Comparison of ENCODE assay signal across 27 cellular contexts in the genomic region with DNA sequence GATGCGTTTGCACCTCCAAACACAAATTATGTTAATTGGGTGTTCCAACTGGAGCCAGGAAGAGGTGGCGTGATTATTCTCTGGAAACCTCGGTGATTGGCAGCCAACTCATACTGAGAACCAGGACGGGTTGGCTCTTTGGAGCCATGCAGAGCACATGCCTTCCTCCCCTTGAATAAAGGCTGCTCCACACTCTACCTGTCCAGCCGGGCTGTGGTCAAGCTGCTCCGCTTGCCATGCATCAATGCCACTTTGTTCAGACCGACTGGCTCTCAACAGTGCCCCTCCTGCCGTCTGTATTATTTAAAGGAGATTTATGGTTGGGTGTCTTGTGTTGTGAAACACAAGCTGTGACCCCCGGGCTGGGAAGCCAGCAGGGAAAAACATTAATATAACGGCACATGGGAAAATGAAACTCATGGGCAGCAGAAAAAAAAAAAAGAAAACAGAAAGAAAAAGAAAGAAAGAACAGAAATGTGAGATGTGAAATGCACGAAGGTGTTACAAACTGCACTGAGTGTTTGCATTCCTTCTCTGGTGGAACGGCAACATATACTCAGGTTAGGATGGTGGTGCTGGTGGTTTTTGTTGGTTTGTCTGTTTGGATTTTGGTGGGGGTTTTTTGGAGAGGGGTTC.
A peak's percentile ranks its signal among the peaks of the same experiment; 100 is the strongest.
DNase-seq lines count a peak whose midpoint lies in the region; ATAC-seq and TF ChIP-seq lines count a peak whose summit lies in the region.
"Had no signal": no experiment of that assay in that cellular context is flagged by ENCODE, and none has a peak within 500 bp of the region (broad histone marks: within the 10 kb centered on the region; RNA-seq: fewer than 3 reads in every experiment).

No MANE protein-coding gene starts in this region.

- intact Hi-C loops in Right ventricle myocardium inferior (cut with DNase I) = no loop called here

- H3K4me3 Mint-ChIP-seq in IgD-negative memory B cell = peak overlapping the region; percentile 17 to 90 (median 72)
- H3K4me3 Mint-ChIP-seq: activated naive CD8-positive, alpha-beta T cell treated with anti-CD3 and anti-CD28 coated beads, Interleukin-2, amount 10 ng/mL, durations not matched to agents 7 days and 5 days; central memory CD8-positive, alpha-beta T cell had no signal

- no peaks in the 10 kb centered on the region for H3K27me3 ChIP-seq in suprapubic skin
- no peaks in the 10 kb centered on the region for H3K27me3 ChIP-seq in effector memory CD4-positive, alpha-beta T cell (replicated peaks; ENCODE audit: control insufficient read depth, insufficient read depth, low read length, poor library complexity, severe bottlenecking)
- H3K27me3 ChIP-seq: uterus had no signal

- TF ChIP-seq CTCF in GM12864 (IDR thresholded peaks at IDR 0.05; ENCODE audit: low read depth, low read length, missing control alignments) (no peak), suprapubic skin (IDR thresholded peaks at IDR 0.05) (no peak)

- no peak overlapping the region for H3K27ac ChIP-seq in suprapubic skin
- H3K27ac ChIP-seq in effector memory CD4-positive, alpha-beta T cell (ENCODE audit: insufficient read depth, low read length, poor library complexity, severe bottlenecking) = no peak overlapping the region
- H3K27ac ChIP-seq: skin epidermis, uterus had no signal

- DNase-seq in GM12864 (ENCODE audit: low read depth) (no peak), cerebellum (ENCODE audit: low spot score) (peak; percentile 57), renal cortical epithelial cell (ENCODE audit: low read depth) (peak; percentile 10), GM03348 (ENCODE audit: low spot score) (no peak), suprapubic skin (ENCODE audit: low spot score in 2 of 2) (no peak), Right ventricle myocardium inferior (ENCODE audit: missing footprints) (no peak)
- no peak for DNase-seq in effector memory CD4-positive, alpha-beta T cell
- DNase-seq: ACHN; activated CD4-positive, alpha-beta T cell treated with anti-CD3 and anti-CD28 coated beads, Interleukin-2, amount 50 U/mL, for 48 hours; activated CD4-positive, CD25-positive, alpha-beta regulatory T cell; activated effector memory CD4-positive, alpha-beta T cell treated with anti-CD3 and anti-CD28 coated beads, Interleukin-2, amount 50 U/mL, for 16 hours; activated naive CD8-positive, alpha-beta T cell treated with anti-CD3 and anti-CD28 coated beads, Interleukin-2, amount 10 ng/mL, durations not matched to agents 7 days and 5 days; head of caudate nucleus; Kasumi-1; kidney glomerular epithelial cell; mammary epithelial cell; MV-4-11; NCI-H1694; NCI-H526 treated with DMSO at 0.1 percent for 48 hours; OCI-M1; Right ventricle myocardium superior; stimulated activated CD4-positive, alpha-beta T cell treated with anti-CD3 and anti-CD28 coated beads, Interleukin-1b, Interleukin-23, amount 100 ng/mL, for 48 hours; SW 1271; uterus had no signal

- no peaks in the 10 kb centered on the region for H3K9me3 ChIP-seq in suprapubic skin
- no peaks in the 10 kb centered on the region for H3K9me3 ChIP-seq in effector memory CD4-positive, alpha-beta T cell (ENCODE audit: control insufficient read depth, low read length)
- H3K9me3 ChIP-seq: uterus had no signal

- no peak for TF ChIP-seq EP300 in suprapubic skin (IDR thresholded peaks at IDR 0.05)

- 44% methylated on average over 12 of the region's 12 CpGs for WGBS in suprapubic skin

- TF ChIP-seq POLR2A in suprapubic skin (IDR thresholded peaks at IDR 0.05) = no peak

- H3K36me3 ChIP-seq in suprapubic skin = no peaks in the 10 kb centered on the region
- no peaks in the 10 kb centered on the region for H3K36me3 ChIP-seq in effector memory CD4-positive, alpha-beta T cell (ENCODE audit: control insufficient read depth, insufficient read depth, low read length)
- H3K36me3 ChIP-seq: uterus had no signal

- H3K9me3 Mint-ChIP-seq in IgD-negative memory B cell = no peaks in the 10 kb centered on the region
- H3K9me3 Mint-ChIP-seq: activated naive CD8-positive, alpha-beta T cell treated with anti-CD3 and anti-CD28 coated beads, Interleukin-2, amount 10 ng/mL, durations not matched to agents 7 days and 5 days; central memory CD8-positive, alpha-beta T cell had no signal

- no peaks in the 10 kb centered on the region for H3K27me3 Mint-ChIP-seq in IgD-negative memory B cell
- H3K27me3 Mint-ChIP-seq: activated naive CD8-positive, alpha-beta T cell treated with anti-CD3 and anti-CD28 coated beads, Interleukin-2, amount 10 ng/mL, durations not matched to agents 7 days and 5 days had no signal

- peak overlapping the region; percentile 3; the same call in 1 of the 2 replicates for H3K4me3 ChIP-seq in GM12864 (ENCODE audit: low read depth, low read length)
- no peak overlapping the region for H3K4me3 ChIP-seq in suprapubic skin
- no peak overlapping the region for H3K4me3 ChIP-seq in effector memory CD4-positive, alpha-beta T cell (ENCODE audit: insufficient read depth, low read depth, low read length, poor library complexity, severe bottlenecking)
- H3K4me3 ChIP-seq: skin epidermis, uterus had no signal

- peaks cover 60 to 83% (median 73%) of the 10 kb centered on the region in 3 donors for H3K4me1 Mint-ChIP-seq in IgD-negative memory B cell
- H3K4me1 Mint-ChIP-seq: activated naive CD8-positive, alpha-beta T cell treated with anti-CD3 and anti-CD28 coated beads, Interleukin-2, amount 10 ng/mL, durations not matched to agents 7 days and 5 days; central memory CD8-positive, alpha-beta T cell had no signal

- H3K4me1 ChIP-seq in suprapubic skin = peaks cover 11% of the 10 kb centered on the region
- no peaks in the 10 kb centered on the region for H3K4me1 ChIP-seq in effector memory CD4-positive, alpha-beta T cell (ENCODE audit: control insufficient read depth, insufficient read depth, low read length, poor library complexity, severe bottlenecking)
- H3K4me1 ChIP-seq: uterus had no signal

- no peak for ATAC-seq in Right ventricle myocardium inferior

- peaks cover 6% of the 10 kb centered on the region for H3K36me3 Mint-ChIP-seq in IgD-negative memory B cell
- H3K36me3 Mint-ChIP-seq: activated naive CD8-positive, alpha-beta T cell treated with anti-CD3 and anti-CD28 coated beads, Interleukin-2, amount 10 ng/mL, durations not matched to agents 7 days and 5 days had no signal

- H3K27ac Mint-ChIP-seq in IgD-negative memory B cell = peak overlapping the region in 1 of 3 donors; percentile 66
- H3K27ac Mint-ChIP-seq: activated naive CD8-positive, alpha-beta T cell treated with anti-CD3 and anti-CD28 coated beads, Interleukin-2, amount 10 ng/mL, durations not matched to agents 7 days and 5 days had no signal

Comparison
In these comparisons a context has a peak if more than half of its experiments do, and no peak if none do; other contexts are left out.
1. DNase-seq: peak in cerebellum (single experiment) and renal cortical epithelial cell (single experiment); none in GM12864 (single experiment), GM03348 (single experiment), suprapubic skin (0 of 2), effector memory CD4-positive, alpha-beta T cell (0 of 3) and Right ventricle myocardium inferior (single experiment).